Comparison of ENCODE assay signal across 15 cellular contexts in genomic region chr17:76753061-76753961, GRCh38. TPM values are rescaled to one million over a fixed set of nuclear protein-coding genes. Genes with fewer than 3 reads are reported as not detected.
DNase-seq lines count a peak whose midpoint lies in the region; ATAC-seq and TF ChIP-seq lines count a peak whose summit lies in the region.
"Had no signal": no experiment of that assay in that cellular context is flagged by ENCODE, and none has a peak within 500 bp of the region (broad histone marks: within the 10 kb centered on the region; RNA-seq: fewer than 3 reads in every experiment).

No MANE protein-coding gene starts in this region.

- H3K27me3 Mint-ChIP-seq in T-helper 2 cell treated with Interferon-gamma antibody and Interleukin-4, amounts not matched to agents 5 μg/mL and 100 μg/mL, for 36 hours (ENCODE audit: low read depth), result no peaks in the 10 kb centered on the region

- H3K27me3 ChIP-seq in PC-9 (ENCODE audit: insufficient read depth, low read depth), result no peaks in the 10 kb centered on the region
- H3K27me3 ChIP-seq: gastroesophageal sphincter had no signal

- H3K4me1 ChIP-seq in PC-9 (replicated peaks; ENCODE audit: insufficient read depth), result no peaks in the 10 kb centered on the region
- H3K4me1 ChIP-seq: gastroesophageal sphincter had no signal

- TF ChIP-seq CTCF in PC-9 (conservative IDR thresholded peaks at IDR 0.05), result no peak

- H3K36me3 Mint-ChIP-seq in T-helper 2 cell treated with Interferon-gamma antibody and Interleukin-4, amounts not matched to agents 5 μg/mL and 100 μg/mL, for 36 hours (ENCODE audit: low read depth), result peaks cover 32% of the 10 kb centered on the region
- peaks cover 56% of the 10 kb centered on the region for H3K36me3 Mint-ChIP-seq in stimulated activated effector memory CD8-positive, alpha-beta T cell treated with anti-CD3 and anti-CD28 coated beads, Interleukin-12 subunit alpha, Interleukin-12 subunit beta, amount 100 ng/mL, for 72 hours

- no peaks in the 10 kb centered on the region for H4K20me1 ChIP-seq in PC-9 (ENCODE audit: insufficient read depth)

- H3K36me3 ChIP-seq in PC-9 (ENCODE audit: low read depth), result no peaks in the 10 kb centered on the region

- no peaks in the 10 kb centered on the region for H3K9me3 ChIP-seq in PC-9 (ENCODE audit: insufficient read depth, low read depth)
- H3K9me3 ChIP-seq: gastroesophageal sphincter had no signal

- H3K79me2 ChIP-seq in PC-9 (ENCODE audit: low read depth), result no peaks in the 10 kb centered on the region

- H2AFZ ChIP-seq in PC-9, result no peak overlapping the region

- CTCF ChIA-PET in HEK293T (lab: Yijun Ruan, JAX) (no interaction called here), PC-9 (lab: Charles Lee) (interaction anchor here (0.6 kb wide), 1 partner anchor 335 kb away, joined by 5 read pairs; no protein-coding TSS in a partner anchor)

- POLR2A ChIA-PET in HEK293T (lab: Yijun Ruan, JAX) (no interaction called here), PC-9 (lab: Charles Lee; ENCODE audit: unreplicated experiment) (no interaction called here)

- no peak overlapping the region for H3K27ac ChIP-seq in PC-9
- H3K27ac ChIP-seq: gastroesophageal sphincter had no signal

- intact Hi-C loops in PC-9 (cut with micrococcal nuclease; ENCODE audit: unreplicated experiment), result no loop called here

- ATAC-seq in activated CD4-positive, CD25-positive, alpha-beta regulatory T cell treated with anti-CD3 and anti-CD28 coated beads, Interleukin-2, amount 50 U/mL, for 24 hours, result peak; percentile 82 to 85
- peak; percentile 76 for ATAC-seq in stimulated activated effector memory CD8-positive, alpha-beta T cell treated with anti-CD3 and anti-CD28 coated beads, Interleukin-12 subunit alpha, Interleukin-12 subunit beta, amount 100 ng/mL, for 72 hours
- ATAC-seq: gastroesophageal sphincter, left lobe of liver had no signal

- no peak overlapping the region for H3K4me3 ChIP-seq in PC-9
- H3K4me3 ChIP-seq: gastroesophageal sphincter had no signal

- no TSS peak for BruUV-seq in PC-9 (replicated peaks; lab: Mats Ljungman, UMichigan)

- no peaks in the 10 kb centered on the region for H3F3A ChIP-seq in PC-9 (ENCODE audit: insufficient read depth, low read depth)

- no peaks in the 10 kb centered on the region for H3K9me3 Mint-ChIP-seq in T-helper 2 cell treated with Interferon-gamma antibody and Interleukin-4, amounts not matched to agents 5 μg/mL and 100 μg/mL, for 36 hours
- H3K9me3 Mint-ChIP-seq in stimulated activated effector memory CD8-positive, alpha-beta T cell treated with anti-CD3 and anti-CD28 coated beads, Interleukin-12 subunit alpha, Interleukin-12 subunit beta, amount 100 ng/mL, for 72 hours, result no peaks in the 10 kb centered on the region
- H3K9me3 Mint-ChIP-seq: HFFc6 had no signal

- no peak overlapping the region for H3K4me2 ChIP-seq in PC-9

- peaks cover 23% of the 10 kb centered on the region for H3K4me1 Mint-ChIP-seq in T-helper 2 cell treated with Interferon-gamma antibody and Interleukin-4, amounts not matched to agents 5 μg/mL and 100 μg/mL, for 36 hours (ENCODE audit: low read depth)
- peaks cover 30% of the 10 kb centered on the region for H3K4me1 Mint-ChIP-seq in stimulated activated effector memory CD8-positive, alpha-beta T cell treated with anti-CD3 and anti-CD28 coated beads, Interleukin-12 subunit alpha, Interleukin-12 subunit beta, amount 100 ng/mL, for 72 hours

- no peak for DNase-seq in activated CD4-positive, CD25-positive, alpha-beta regulatory T cell (lab: John Stamatoyannopoulos, UW)
- DNase-seq in T-helper 2 cell treated with Interferon-gamma antibody and Interleukin-4, amounts not matched to agents 5 μg/mL and 100 μg/mL, for 36 hours (ENCODE audit: low spot score), result no peak
- DNase-seq in central memory CD4-positive, alpha-beta T cell, result peak; percentile 76
- no peak for DNase-seq in stimulated activated effector memory CD8-positive, alpha-beta T cell treated with anti-CD3 and anti-CD28 coated beads, Interleukin-12 subunit alpha, Interleukin-12 subunit beta, amount 100 ng/mL, for 72 hours (ENCODE audit: low spot score in 2 of 2)
- DNase-seq in HEK293T (ENCODE audit: extremely low spot score) (no peak), PC-9 (no peak), NCI-H1105 treated with DMSO at 0.1 percent for 48 hours (lab: John Stamatoyannopoulos, UW) (no peak)
- DNase-seq: activated gamma-delta T cell; dermis blood vessel endothelial cell; DMS 273 treated with DMSO at 0.1 percent for 48 hours; HFFc6; stimulated activated CD4-positive, alpha-beta T cell treated with anti-CD3 and anti-CD28 coated beads, Interleukin-2, amount 100 ng/mL, for 48 hours had no signal

- H3K4me3 Mint-ChIP-seq in T-helper 2 cell treated with Interferon-gamma antibody and Interleukin-4, amounts not matched to agents 5 μg/mL and 100 μg/mL, for 36 hours, result peak overlapping the region; percentile 87
- peak overlapping the region; percentile 78 for H3K4me3 Mint-ChIP-seq in stimulated activated effector memory CD8-positive, alpha-beta T cell treated with anti-CD3 and anti-CD28 coated beads, Interleukin-12 subunit alpha, Interleukin-12 subunit beta, amount 100 ng/mL, for 72 hours
- H3K4me3 Mint-ChIP-seq: HFFc6 had no signal

- H3K27ac Mint-ChIP-seq in T-helper 2 cell treated with Interferon-gamma antibody and Interleukin-4, amounts not matched to agents 5 μg/mL and 100 μg/mL, for 36 hours, result peak overlapping the region; percentile 91
- peak overlapping the region; percentile 93 for H3K27ac Mint-ChIP-seq in stimulated activated effector memory CD8-positive, alpha-beta T cell treated with anti-CD3 and anti-CD28 coated beads, Interleukin-12 subunit alpha, Interleukin-12 subunit beta, amount 100 ng/mL, for 72 hours
- H3K27ac Mint-ChIP-seq: HFFc6 had no signal

- H3K9me2 ChIP-seq in PC-9 (ENCODE audit: insufficient read depth), result no peaks in the 10 kb centered on the region

TF ChIP-seq in HEK293T, 16 proteins besides CTCF, POLR2A, EP300 and RAD21:
- TF ChIP-seq ELF4 (IDR thresholded peaks at IDR 0.05) (no peak), FOXK2 (IDR thresholded peaks at IDR 0.05) (no peak), CTBP1 (IDR thresholded peaks at IDR 0.05; ENCODE audit: borderline replicate concordance) (no peak), LEF1 (IDR thresholded peaks at IDR 0.05; ENCODE audit: borderline replicate concordance) (no peak), HDGF (IDR thresholded peaks at IDR 0.05; ENCODE audit: borderline replicate concordance) (no peak), ARNT (IDR thresholded peaks at IDR 0.05) (no peak), ZNF384 (IDR thresholded peaks at IDR 0.05) (no peak), PKNOX1 (IDR thresholded peaks at IDR 0.05) (no peak), SUZ12 (IDR thresholded peaks at IDR 0.05) (no peak)

RNA-seq across cellular contexts. Expression of gene MFSD11, which starts 15.4 kb away (rescaled TPM):
- 43.8 and 47.3 TPM in 2 replicates for total RNA-seq in PC-9 (2021)

RNA-seq across cellular contexts. Expression of gene SRSF2, which starts 16.2 kb away (rescaled TPM):
- 186 and 187 TPM in 2 replicates for total RNA-seq in PC-9 (2021)

RNA-seq across cellular contexts. Expression of gene METTL23, which starts 26.7 kb away (rescaled TPM):
- 31.7 and 40.5 TPM in 2 replicates for total RNA-seq in PC-9 (2021)

RNA-seq across cellular contexts. Expression of gene JMJD6, which starts 26.9 kb away (rescaled TPM):
- 19.4 and 25.2 TPM in 2 replicates for total RNA-seq in PC-9 (2021)

RNA-seq across cellular contexts. Expression of gene MXRA7, which starts 42.5 kb away (rescaled TPM):
- total RNA-seq in PC-9 (2021), result 5.5 and 8.9 TPM in 2 replicates
